3 cellular contexts compared by ENCODE assay signal in genomic region chr11:27279491-27279890, GRCh38.
"Had no signal": no experiment of that assay in that cellular context is flagged by ENCODE, and none has a peak within 500 bp of the region (broad histone marks: within the 10 kb centered on the region; RNA-seq: fewer than 3 reads in every experiment).

No MANE protein-coding gene starts in this region.

- H3K4me3 ChIP-seq: GM12878 had no signal

- DNase-seq: GDM1, GF-D8 had no signal

- ATAC-seq: GM12878 had no signal
